17 cellular contexts compared by ENCODE assay signal in genomic region chr3:197892162-197892561, GRCh38. TPM values are rescaled to one million over a fixed set of nuclear protein-coding genes. Genes with fewer than 3 reads are reported as not detected.
DNase-seq lines count a peak whose midpoint lies in the region; ATAC-seq, FAIRE-seq and TF ChIP-seq lines count a peak whose summit lies in the region.
"Had no signal": no experiment of that assay in that cellular context is flagged by ENCODE, and none has a peak within 500 bp of the region (broad histone marks: within the 10 kb centered on the region; RNA-seq: fewer than 3 reads in every experiment).

No MANE protein-coding gene starts in this region.

- H3K27me3 ChIP-seq in K562 (ENCODE audit: control insufficient read depth in 2 of 2, insufficient read depth in 2 of 2, low read length in 2 of 2) (no peaks in the 10 kb centered on the region), sigmoid colon (no peaks in the 10 kb centered on the region)

- no peak overlapping the region for H3K27ac Mint-ChIP-seq in osteocyte (ENCODE audit: unreplicated experiment)
- H3K27ac Mint-ChIP-seq: CD4-positive, alpha-beta T cell; IgD-negative memory B cell had no signal

- H3K79me2 ChIP-seq in K562 (ENCODE audit: control insufficient read depth, insufficient read depth, low read length), result no peaks in the 10 kb centered on the region

- 80% methylated on average over 5 of the region's 5 CpGs for WGBS in K562 (ENCODE audit: insufficient coverage, low coverage, missing lambda C conversion rate)
- 93 to 94% methylated on average over 5 of the region's 5 CpGs for WGBS in sigmoid colon, 2 donors

- peaks cover 0 to 4% of the 10 kb centered on the region in 2 experiments; a peak in 1 of 3 replicates for H3K36me3 ChIP-seq in HEK293 (ENCODE audit: control insufficient read depth in 2 of 2, insufficient read depth in 1 of 2, low read length in 2 of 2)
- no peaks in the 10 kb centered on the region for H3K36me3 ChIP-seq in K562 (ENCODE audit: control insufficient read depth, insufficient read depth, low read length)
- peaks cover 0 to 9% (median 0%) of the 10 kb centered on the region in 4 donors for H3K36me3 ChIP-seq in sigmoid colon
- H3K36me3 ChIP-seq: BE2C had no signal

- no peaks in the 10 kb centered on the region for H3K27me3 Mint-ChIP-seq in osteocyte (ENCODE audit: unreplicated experiment)
- H3K27me3 Mint-ChIP-seq: CD4-positive, alpha-beta T cell; IgD-negative memory B cell had no signal

- no peaks in the 10 kb centered on the region for H3K9me3 Mint-ChIP-seq in osteocyte (ENCODE audit: unreplicated experiment)
- H3K9me3 Mint-ChIP-seq: CD4-positive, alpha-beta T cell; H9; IgD-negative memory B cell had no signal

- intact Hi-C loops in K562 (cut with micrococcal nuclease) (no loop called here), sigmoid colon (cut with DNase I) (no loop called here)

- no peak for FAIRE-seq in K562 (lab: Jason Lieb, UNC)
- FAIRE-seq: H1, HepG2 had no signal

- no peak overlapping the region for H2AFZ ChIP-seq in K562 (ENCODE audit: low read depth, low read length)

- TF ChIP-seq POLR2A in K562 (conservative IDR thresholded peaks at IDR 0.05), result no peak
- TF ChIP-seq POLR2A in sigmoid colon (IDR thresholded peaks at IDR 0.05), result no peak

- H4K20me1 ChIP-seq in K562 (replicated peaks; ENCODE audit: control insufficient read depth, insufficient read depth, low read length), result no peaks in the 10 kb centered on the region

- in situ Hi-C loops in K562 (cut with MboI), result no loop called here

- no peak overlapping the region for H3K4me2 ChIP-seq in K562 (ENCODE audit: insufficient read depth, low read length)

- H3K27ac ChIP-seq in HEK293 (ENCODE audit: extremely low read depth, low read depth, low read length) (no peak overlapping the region), K562 (ENCODE audit: extremely low read depth, low read depth, low read length) (no peak overlapping the region), sigmoid colon (no peak overlapping the region)
- H3K27ac ChIP-seq: C4-2B had no signal

- no peak for TF ChIP-seq RAD21 in K562 (CRISPR knock-in tag; conservative IDR thresholded peaks at IDR 0.05 in 1 of 2, IDR thresholded peaks at IDR 0.05 in 1 of 2)

- no TSS peak for BruUV-seq in K562 (replicated peaks; lab: Mats Ljungman, UMichigan)

- no peak for DNase-seq in K562 (ENCODE audit: extremely low read depth in 1 of 4, low spot score in 3 of 4)
- DNase-seq in osteocyte (ENCODE audit: extremely low spot score, unreplicated experiment), result peak; percentile 36
- no peak for DNase-seq in LoVo (ENCODE audit: low spot score)
- DNase-seq in sigmoid colon, result no peak
- DNase-seq: ACHN; BE2C; Caco-2; CD4-positive, alpha-beta T cell; DMS79 treated with DMSO at 0.1 percent for 48 hours; GF-D8; H9 had no signal

- ATAC-seq in K562 (peak; percentile 45; the same call in 1 of the 3 replicates), GM19035 (IDR thresholded peaks at IDR 0.05; ENCODE audit: unreplicated experiment) (no peak)
- ATAC-seq: HepG2 had no signal

- TF ChIP-seq EP300 in K562 (IDR thresholded peaks at IDR 0.05; ENCODE audit: low read length), result no peak
- TF ChIP-seq EP300 in sigmoid colon (IDR thresholded peaks at IDR 0.05), result no peak

- H3K9me3 ChIP-seq in HEK293 (ENCODE audit: control insufficient read depth, insufficient read depth, low read depth, low read length) (no peaks in the 10 kb centered on the region), K562 (replicated peaks; ENCODE audit: control insufficient read depth, insufficient read depth, low read depth, low read length) (no peaks in the 10 kb centered on the region), sigmoid colon (no peaks in the 10 kb centered on the region)
- H3K9me3 ChIP-seq: BE2C, Caco-2 had no signal

- POLR2A ChIA-PET in HEK293 (lab: Yijun Ruan, JAX) (no interaction called here), K562 (lab: Yijun Ruan, JAX) (interaction anchor here (0.6 to 1.0 kb wide), 2 partner anchors 45 to 66 kb away, joined by 3 to 4 read pairs; no protein-coding TSS in a partner anchor)

- no peaks in the 10 kb centered on the region for H3K4me1 Mint-ChIP-seq in osteocyte (ENCODE audit: unreplicated experiment)
- H3K4me1 Mint-ChIP-seq: IgD-negative memory B cell had no signal

- CTCF ChIA-PET in HEK293 (lab: Yijun Ruan, JAX) (interaction anchor here (1.2 kb wide), 1 partner anchor 13 kb away, joined by 6 read pairs; no protein-coding TSS in a partner anchor), K562 (lab: Yijun Ruan, JAX; ENCODE audit: low intra/inter-chr PET ratio) (no interaction called here)

- no peak overlapping the region for H3K4me3 ChIP-seq in HEK293 (ENCODE audit: low read depth, low read length)
- no peak overlapping the region for H3K4me3 ChIP-seq in K562
- no peak overlapping the region for H3K4me3 ChIP-seq in sigmoid colon

- no peak overlapping the region for H3K9ac ChIP-seq in K562 (ENCODE audit: insufficient read depth in 1 of 2, low read depth in 2 of 2, low read length in 2 of 2)

- H3K36me3 Mint-ChIP-seq in osteocyte (ENCODE audit: unreplicated experiment), result peaks cover 3% of the 10 kb centered on the region

- no peak overlapping the region for H3K4me3 Mint-ChIP-seq in osteocyte (ENCODE audit: unreplicated experiment)
- H3K4me3 Mint-ChIP-seq: CD4-positive, alpha-beta T cell; H9; IgD-negative memory B cell had no signal

- TF ChIP-seq CTCF in HEK293 (tag by site-specific recombination; IDR thresholded peaks at IDR 0.05) (no peak), K562 (IDR thresholded peaks at IDR 0.05 in 2 of 3, conservative IDR thresholded peaks at IDR 0.05 in 1 of 3; ENCODE audit: insufficient read depth in 2 of 3, low read depth in 1 of 3, low read length in 3 of 3) (no peak), osteocyte (IDR thresholded peaks at IDR 0.05) (no peak), sigmoid colon (IDR thresholded peaks at IDR 0.05) (no peak)

- no peaks in the 10 kb centered on the region for H3K9me1 ChIP-seq in K562 (ENCODE audit: control insufficient read depth, insufficient read depth, low read length)

- H3K4me1 ChIP-seq in HEK293 (ENCODE audit: control insufficient read depth, insufficient read depth, low read length), result no peaks in the 10 kb centered on the region
- H3K4me1 ChIP-seq in K562 (replicated peaks in 1 of 2; ENCODE audit: control insufficient read depth in 2 of 2, insufficient read depth in 2 of 2, low read length in 2 of 2), result peaks cover 0 to 6% of the 10 kb centered on the region in 2 experiments; a peak in 3 of 5 replicates
- no peaks in the 10 kb centered on the region for H3K4me1 ChIP-seq in sigmoid colon
- H3K4me1 ChIP-seq: BE2C had no signal

TF ChIP-seq in K562, 482 proteins besides CTCF, POLR2A, EP300 and RAD21:
- no peak for TF ChIP-seq ARHGAP35 (IDR thresholded peaks at IDR 0.05; ENCODE audit: partially characterized antibody)

RNA-seq across cellular contexts. Expression of gene RPL35A, which starts 57.8 kb away (rescaled TPM):
- 205 and 265 TPM in 2 replicates for total RNA-seq in K562 (2011; cell fraction: chromatin; rRNA removed; ENCODE audit: low replicate concordance)
- 160 and 166 TPM in 2 replicates for total RNA-seq in K562 (2011; cell fraction: nucleolus; rRNA removed)
- 355 and 545 TPM in 2 replicates for total RNA-seq in K562 (2011; cell fraction: nucleoplasm; rRNA removed)
- total RNA-seq in K562 (2014; rRNA removed), result 998 and 1,475 TPM in 2 replicates
- 2,429 and 2,625 TPM in 2 replicates for total RNA-seq in K562 (2014; rRNA removed; fragmentation: Illumina TruSeq; extraction: Trizol)
- total RNA-seq in K562 (2015; rRNA removed; fragmentation: Illumina TruSeq; extraction: Trizol), result 1,966 and 2,155 TPM in 2 replicates
- total RNA-seq in K562 (2021), result 1,574 and 1,710 TPM in 2 replicates
- 1,725 and 2,163 TPM in 2 replicates for polyA plus RNA-seq in K562 (2011; rRNA removed)
- polyA plus RNA-seq in K562 (2011; cell fraction: cytosol; rRNA removed), result 410 and 873 TPM in 2 replicates
- polyA plus RNA-seq in K562 (2011; cell fraction: nucleus; rRNA removed), result 282 and 691 TPM in 2 replicates
- polyA plus RNA-seq in K562 (2012), result 2,790 and 3,257 TPM in 2 replicates
- 2,519 and 2,591 TPM in 2 replicates for polyA plus RNA-seq in K562 (2014; fragmentation: Illumina TruSeq; extraction: Trizol)
- polyA plus RNA-seq in K562 (2014; fragmentation: Nextera tagmentation; extraction: Ambion mirVana), result 1,000 to 10,000 TPM; 2,367 to 2,942 TPM
- 2,582 and 2,839 TPM in 2 replicates for polyA plus RNA-seq in K562 (2014; rRNA removed)
- 454 and 610 TPM in 2 replicates for polyA minus RNA-seq in K562 (2011; rRNA and poly(A)+ RNA removed)
- 278 and 319 TPM in 2 replicates for polyA minus RNA-seq in K562 (2011; cell fraction: cytosol; rRNA and poly(A)+ RNA removed)
- 49.8 and 108 TPM in 2 replicates for polyA minus RNA-seq in K562 (2011; cell fraction: nucleus; rRNA and poly(A)+ RNA removed)
- total RNA-seq in osteocyte, result 843 and 861 TPM in 2 replicates
- total RNA-seq in sigmoid colon, result 1,000 to 10,000 TPM in 2 of 4 donors, 100 to 1,000 TPM in 2; 603 to 1,719 (median 870) TPM
- 1,000 to 10,000 TPM; 1,812 to 2,719 (median 1,988) TPM for polyA plus RNA-seq in sigmoid colon

Comparison
In these comparisons a context has a peak if more than half of its experiments do, and no peak if none do; other contexts are left out.
1. Of the 44 proteins assayed by ChIP-seq in both K562 and HEK293: peak only in K562: none; only in HEK293: REST; in both: none; in neither: 43.